ENCODE assay signal across 16 cellular contexts in genomic region chr6:170443151-170443662, GRCh38.
DNase-seq lines count a peak whose midpoint lies in the region; ATAC-seq and TF ChIP-seq lines count a peak whose summit lies in the region.
"Had no signal": no experiment of that assay in that cellular context is flagged by ENCODE, and none has a peak within 500 bp of the region (broad histone marks: within the 10 kb centered on the region; RNA-seq: fewer than 3 reads in every experiment).

No MANE protein-coding gene starts in this region.

- peak overlapping the region; percentile 18 for H2AFZ ChIP-seq in neuronal stem cell (ENCODE audit: low read length)

- H3K4me2 ChIP-seq in neuronal stem cell (ENCODE audit: insufficient read depth, low read length, poor library complexity, severe bottlenecking) = no peak overlapping the region

- peak; percentile 21 for DNase-seq in NCI-H146 (lab: John Stamatoyannopoulos, UW)
- DNase-seq in NCI-H146 treated with DMSO at 0.1 percent for 48 hours (lab: John Stamatoyannopoulos, UW; ENCODE audit: unreplicated experiment) = no peak
- DNase-seq in HFF-Myc (ENCODE audit: extremely low read depth, low read depth) = no peak
- no peak for DNase-seq in cardiac fibroblast (ENCODE audit: low read depth in 2 of 2)
- no peak for DNase-seq in neuronal stem cell (ENCODE audit: low spot score)
- DNase-seq in NCI-H2081 (lab: John Stamatoyannopoulos, UW) = no peak
- no peak for DNase-seq in activated CD4-positive, alpha-beta T cell treated with anti-CD3 and anti-CD28 coated beads for 36 hours
- no peak for DNase-seq in AG08396 (ENCODE audit: low spot score)
- DNase-seq: activated naive CD4-positive, alpha-beta T cell treated with anti-CD3 and anti-CD28 coated beads for 36 hours; Kasumi-1; NCI-H2081 treated with DMSO at 0.1 percent for 48 hours; stimulated activated naive CD8-positive, alpha-beta T cell treated with anti-CD3 and anti-CD28 coated beads, Interleukin-15, Interleukin-2, amounts not matched to agents 100 U/mL and 50 U/mL, for 24 hours had no signal

- no peaks in the 10 kb centered on the region for H3K9me3 Mint-ChIP-seq in activated CD4-positive, alpha-beta T cell treated with anti-CD3 and anti-CD28 coated beads for 36 hours (ENCODE audit: low read depth)
- H3K9me3 Mint-ChIP-seq: activated naive CD4-positive, alpha-beta T cell treated with anti-CD3 and anti-CD28 coated beads for 36 hours had no signal

- peaks cover 29 to 43% of the 10 kb centered on the region in 2 donors for H3K4me1 ChIP-seq in neuronal stem cell (ENCODE audit: control insufficient read depth in 2 of 2, insufficient read depth in 1 of 2, low read depth in 1 of 2, low read length in 2 of 2)

- no peaks in the 10 kb centered on the region for H3K9me3 ChIP-seq in neuronal stem cell (replicated peaks in 1 of 2; ENCODE audit: control insufficient read depth in 2 of 2, insufficient read depth in 1 of 2, low read depth in 1 of 2, low read length in 2 of 2)
- H3K9me3 ChIP-seq: gastrocnemius medialis, neutrophil had no signal

- TF ChIP-seq CTCF in HFF-Myc (IDR thresholded peaks at IDR 0.05; ENCODE audit: low read depth, low read length, missing control alignments) (peak; percentile 18), cardiac fibroblast (IDR thresholded peaks at IDR 0.05; ENCODE audit: low read depth, low read length) (peak; percentile 10)

- no peak overlapping the region for H3K4ac ChIP-seq in neuronal stem cell (ENCODE audit: low read length)

- H2BK15ac ChIP-seq in neuronal stem cell (ENCODE audit: low read length) = peak overlapping the region; percentile 23

- H3K27ac Mint-ChIP-seq in activated CD4-positive, alpha-beta T cell treated with anti-CD3 and anti-CD28 coated beads for 36 hours = no peak overlapping the region
- H3K27ac Mint-ChIP-seq: activated naive CD4-positive, alpha-beta T cell treated with anti-CD3 and anti-CD28 coated beads for 36 hours had no signal

- H3K27me3 ChIP-seq in neuronal stem cell (ENCODE audit: control insufficient read depth in 3 of 3, insufficient read depth in 3 of 3, low read depth in 1 of 3, low read length in 3 of 3) = no peaks in the 10 kb centered on the region
- H3K27me3 ChIP-seq: cardiac muscle cell, gastrocnemius medialis had no signal

- no peaks in the 10 kb centered on the region for H3K36me3 Mint-ChIP-seq in activated CD4-positive, alpha-beta T cell treated with anti-CD3 and anti-CD28 coated beads for 36 hours (ENCODE audit: low read depth)

- H2AK5ac ChIP-seq in neuronal stem cell (ENCODE audit: low read depth, low read length) = no peak overlapping the region

- H3K4me1 Mint-ChIP-seq in activated CD4-positive, alpha-beta T cell treated with anti-CD3 and anti-CD28 coated beads for 36 hours = no peaks in the 10 kb centered on the region

- H3K4me3 ChIP-seq in HFF-Myc (replicated peaks; ENCODE audit: low read depth, low read length) = no peak overlapping the region
- H3K4me3 ChIP-seq in cardiac fibroblast (replicated peaks in 1 of 2; ENCODE audit: low read depth in 2 of 2, low read length in 2 of 2) = no peak overlapping the region
- no peak overlapping the region for H3K4me3 ChIP-seq in neuronal stem cell (ENCODE audit: low read length in 2 of 2)
- H3K4me3 ChIP-seq: cardiac muscle cell, gastrocnemius medialis, SK-N-MC had no signal

- CTCF ChIA-PET in activated CD4-positive, alpha-beta T cell treated with anti-CD3 and anti-CD28 coated beads for 36 hours (lab: Charles Lee) = no interaction called here

- H4K91ac ChIP-seq in neuronal stem cell (ENCODE audit: low read depth, low read length, poor library complexity) = no peak overlapping the region

- no peaks in the 10 kb centered on the region for H3K36me3 ChIP-seq in neuronal stem cell (replicated peaks in 1 of 2; ENCODE audit: control insufficient read depth in 2 of 2, insufficient read depth in 2 of 2, low read length in 2 of 2)
- H3K36me3 ChIP-seq: cardiac muscle cell, gastrocnemius medialis, neutrophil had no signal

- no CpG with 5 or more reads among the region's 8 CpGs for whole genome bisulfite sequencing in neuronal stem cell (ENCODE audit: extremely low coverage in 2 of 2, insufficient read length in 2 of 2, insufficient replicate concordance in 1 of 2), 2 donors

- no peak overlapping the region for H3K23ac ChIP-seq in neuronal stem cell (ENCODE audit: low read depth, low read length, poor library complexity)

- H2BK120ac ChIP-seq in neuronal stem cell (ENCODE audit: low read depth, low read length) = no peak overlapping the region

- H3K14ac ChIP-seq in neuronal stem cell (ENCODE audit: low read length) = no peak overlapping the region

- no peak for ATAC-seq in activated CD4-positive, alpha-beta T cell treated with anti-CD3 and anti-CD28 coated beads for 36 hours
- ATAC-seq: gastrocnemius medialis had no signal

- H3K18ac ChIP-seq in neuronal stem cell (ENCODE audit: low read length) = peak overlapping the region; percentile 30

- no peak overlapping the region for H2BK5ac ChIP-seq in neuronal stem cell (ENCODE audit: low read length)

- no peaks in the 10 kb centered on the region for H3K27me3 Mint-ChIP-seq in activated CD4-positive, alpha-beta T cell treated with anti-CD3 and anti-CD28 coated beads for 36 hours

- H3K27ac ChIP-seq in neuronal stem cell (replicated peaks; ENCODE audit: low read length) = no peak overlapping the region
- H3K27ac ChIP-seq: cardiac muscle cell, gastrocnemius medialis, neutrophil, SK-N-MC had no signal

- POLR2A ChIA-PET in activated CD4-positive, alpha-beta T cell treated with anti-CD3 and anti-CD28 coated beads for 36 hours (lab: Charles Lee) = no interaction called here

- H4K8ac ChIP-seq in neuronal stem cell (ENCODE audit: low read depth, low read length) = no peak overlapping the region

- H3K9ac ChIP-seq in neuronal stem cell (ENCODE audit: low read depth, low read length, poor library complexity) = no peak overlapping the region

- intact Hi-C loops in activated CD4-positive, alpha-beta T cell treated with anti-CD3 and anti-CD28 coated beads for 36 hours (cut with DNase I, micrococcal nuclease) = no loop called here

- H2BK12ac ChIP-seq in neuronal stem cell (ENCODE audit: low read length) = no peak overlapping the region

- H3K4me3 Mint-ChIP-seq in activated CD4-positive, alpha-beta T cell treated with anti-CD3 and anti-CD28 coated beads for 36 hours = no peak overlapping the region
- H3K4me3 Mint-ChIP-seq: activated naive CD4-positive, alpha-beta T cell treated with anti-CD3 and anti-CD28 coated beads for 36 hours had no signal

- H3K79me1 ChIP-seq in neuronal stem cell (ENCODE audit: low read depth, low read length) = no peaks in the 10 kb centered on the region
